1 cellular context compared by ENCODE assay signal in the genomic region with DNA sequence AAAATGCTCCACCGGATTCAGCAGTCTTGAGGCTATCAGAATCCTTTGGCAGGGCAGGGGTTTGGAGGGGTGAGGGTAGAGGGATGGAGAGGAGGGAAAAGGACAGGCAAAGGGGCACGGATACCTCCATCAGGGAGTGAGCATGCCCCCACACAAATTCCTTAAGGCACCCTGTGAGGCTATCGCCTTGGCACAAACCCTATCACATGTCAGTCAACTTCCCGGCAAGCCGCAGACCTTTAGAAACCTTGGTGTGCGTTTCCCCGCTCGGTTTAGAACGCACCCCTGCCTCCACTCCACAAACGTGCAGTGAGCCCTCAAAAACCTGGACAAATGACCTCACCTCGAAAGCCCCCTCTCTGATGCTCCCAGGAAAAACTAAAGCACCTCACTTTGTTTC.
TF ChIP-seq lines count a peak whose summit lies in the region.

No MANE protein-coding gene starts in this region.

TF ChIP-seq in HCT116, 20 proteins besides CTCF, POLR2A, EP300 and RAD21 (continued from another document):
- TF ChIP-seq, protein P1, sequence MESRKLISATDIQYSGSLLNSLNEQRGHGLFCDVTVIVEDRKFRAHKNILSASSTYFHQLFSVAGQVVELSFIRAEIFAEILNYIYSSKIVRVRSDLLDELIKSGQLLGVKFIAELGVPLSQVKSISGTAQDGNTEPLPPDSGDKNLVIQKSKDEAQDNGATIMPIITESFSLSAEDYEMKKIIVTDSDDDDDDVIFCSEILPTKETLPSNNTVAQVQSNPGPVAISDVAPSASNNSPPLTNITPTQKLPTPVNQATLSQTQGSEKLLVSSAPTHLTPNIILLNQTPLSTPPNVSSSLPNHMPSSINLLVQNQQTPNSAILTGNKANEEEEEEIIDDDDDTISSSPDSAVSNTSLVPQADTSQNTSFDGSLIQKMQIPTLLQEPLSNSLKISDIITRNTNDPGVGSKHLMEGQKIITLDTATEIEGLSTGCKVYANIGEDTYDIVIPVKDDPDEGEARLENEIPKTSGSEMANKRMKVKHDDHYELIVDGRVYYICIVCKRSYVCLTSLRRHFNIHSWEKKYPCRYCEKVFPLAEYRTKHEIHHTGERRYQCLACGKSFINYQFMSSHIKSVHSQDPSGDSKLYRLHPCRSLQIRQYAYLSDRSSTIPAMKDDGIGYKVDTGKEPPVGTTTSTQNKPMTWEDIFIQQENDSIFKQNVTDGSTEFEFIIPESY (IDR thresholded peaks at IDR 0.05; ENCODE audit: extremely low read depth, insufficient replicate concordance, low read length): no peak
- no peak for TF ChIP-seq SRF (IDR thresholded peaks at IDR 0.05; ENCODE audit: low read depth)
- TF ChIP-seq YY1 (IDR thresholded peaks at IDR 0.05; ENCODE audit: extremely low read depth, insufficient replicate concordance, low read depth, low read length): no peak
- no peak for TF ChIP-seq CBX3 (IDR thresholded peaks at IDR 0.05; ENCODE audit: low read depth)
- TF ChIP-seq EZH2 (IDR thresholded peaks at IDR 0.05): no peak
- TF ChIP-seq, protein P2, sequence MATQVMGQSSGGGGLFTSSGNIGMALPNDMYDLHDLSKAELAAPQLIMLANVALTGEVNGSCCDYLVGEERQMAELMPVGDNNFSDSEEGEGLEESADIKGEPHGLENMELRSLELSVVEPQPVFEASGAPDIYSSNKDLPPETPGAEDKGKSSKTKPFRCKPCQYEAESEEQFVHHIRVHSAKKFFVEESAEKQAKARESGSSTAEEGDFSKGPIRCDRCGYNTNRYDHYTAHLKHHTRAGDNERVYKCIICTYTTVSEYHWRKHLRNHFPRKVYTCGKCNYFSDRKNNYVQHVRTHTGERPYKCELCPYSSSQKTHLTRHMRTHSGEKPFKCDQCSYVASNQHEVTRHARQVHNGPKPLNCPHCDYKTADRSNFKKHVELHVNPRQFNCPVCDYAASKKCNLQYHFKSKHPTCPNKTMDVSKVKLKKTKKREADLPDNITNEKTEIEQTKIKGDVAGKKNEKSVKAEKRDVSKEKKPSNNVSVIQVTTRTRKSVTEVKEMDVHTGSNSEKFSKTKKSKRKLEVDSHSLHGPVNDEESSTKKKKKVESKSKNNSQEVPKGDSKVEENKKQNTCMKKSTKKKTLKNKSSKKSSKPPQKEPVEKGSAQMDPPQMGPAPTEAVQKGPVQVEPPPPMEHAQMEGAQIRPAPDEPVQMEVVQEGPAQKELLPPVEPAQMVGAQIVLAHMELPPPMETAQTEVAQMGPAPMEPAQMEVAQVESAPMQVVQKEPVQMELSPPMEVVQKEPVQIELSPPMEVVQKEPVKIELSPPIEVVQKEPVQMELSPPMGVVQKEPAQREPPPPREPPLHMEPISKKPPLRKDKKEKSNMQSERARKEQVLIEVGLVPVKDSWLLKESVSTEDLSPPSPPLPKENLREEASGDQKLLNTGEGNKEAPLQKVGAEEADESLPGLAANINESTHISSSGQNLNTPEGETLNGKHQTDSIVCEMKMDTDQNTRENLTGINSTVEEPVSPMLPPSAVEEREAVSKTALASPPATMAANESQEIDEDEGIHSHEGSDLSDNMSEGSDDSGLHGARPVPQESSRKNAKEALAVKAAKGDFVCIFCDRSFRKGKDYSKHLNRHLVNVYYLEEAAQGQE (IDR thresholded peaks at IDR 0.05; ENCODE audit: low read depth): no peak
- no peak for TF ChIP-seq CEBPB (IDR thresholded peaks at IDR 0.05; ENCODE audit: low read depth)
- no peak for TF ChIP-seq POLR2AphosphoS5 (IDR thresholded peaks at IDR 0.05; ENCODE audit: low read depth, low read length)
- TF ChIP-seq, protein P3, sequence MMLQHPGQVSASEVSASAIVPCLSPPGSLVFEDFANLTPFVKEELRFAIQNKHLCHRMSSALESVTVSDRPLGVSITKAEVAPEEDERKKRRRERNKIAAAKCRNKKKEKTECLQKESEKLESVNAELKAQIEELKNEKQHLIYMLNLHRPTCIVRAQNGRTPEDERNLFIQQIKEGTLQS (IDR thresholded peaks at IDR 0.05): no peak
- TF ChIP-seq ZFX (IDR thresholded peaks at IDR 0.05): no peak
- TF ChIP-seq, protein P4, sequence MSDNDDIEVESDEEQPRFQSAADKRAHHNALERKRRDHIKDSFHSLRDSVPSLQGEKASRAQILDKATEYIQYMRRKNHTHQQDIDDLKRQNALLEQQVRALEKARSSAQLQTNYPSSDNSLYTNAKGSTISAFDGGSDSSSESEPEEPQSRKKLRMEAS (IDR thresholded peaks at IDR 0.05): no peak
- TF ChIP-seq ZNF274 (IDR thresholded peaks at IDR 0.05; ENCODE audit: low read depth, low read length): no peak
- no peak for TF ChIP-seq SIN3A (IDR thresholded peaks at IDR 0.05; ENCODE audit: low read depth)
